In the genomic region with DNA sequence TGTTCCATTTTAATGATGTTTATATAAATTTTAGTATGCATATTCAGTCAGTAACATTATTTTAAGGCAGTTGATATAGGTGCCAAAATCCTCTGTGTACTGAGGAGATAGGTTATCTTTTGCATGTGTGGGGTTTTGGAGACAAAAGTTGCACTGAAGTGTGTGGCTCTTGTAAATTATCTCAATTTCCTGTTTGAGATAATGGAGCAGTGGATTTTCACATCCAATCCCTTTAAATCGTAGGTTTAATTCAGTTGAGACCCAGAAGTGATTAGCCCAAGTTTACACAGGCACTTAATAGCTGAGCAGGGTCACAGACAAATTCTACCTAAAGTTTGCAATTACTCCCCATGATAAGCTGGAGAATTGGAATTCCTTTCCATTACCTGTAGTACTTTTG, we compare ENCODE assay signal across 1 cellular context.
TF ChIP-seq lines count a peak whose summit lies in the region.

No MANE protein-coding gene starts in this region.

TF ChIP-seq in HepG2, 621 proteins besides CTCF, POLR2A, EP300 and RAD21:
- TF ChIP-seq ZNF101 (CRISPR knock-in tag; IDR thresholded peaks at IDR 0.05; ENCODE audit: borderline replicate concordance, low read depth) (no peak), NR2F6 (IDR thresholded peaks at IDR 0.05) (no peak), NR2F6 (CRISPR knock-in tag; IDR thresholded peaks at IDR 0.05) (no peak), ZNF619 (CRISPR knock-in tag; IDR thresholded peaks at IDR 0.05) (no peak), CENPX (CRISPR knock-in tag; IDR thresholded peaks at IDR 0.05) (no peak), ZNF609 (CRISPR knock-in tag; IDR thresholded peaks at IDR 0.05; ENCODE audit: borderline replicate concordance) (no peak), ZNF292 (CRISPR knock-in tag; IDR thresholded peaks at IDR 0.05; ENCODE audit: borderline replicate concordance, low read depth) (no peak), MYC (CRISPR knock-in tag; IDR thresholded peaks at IDR 0.05; ENCODE audit: borderline replicate concordance) (no peak), TCF7 (IDR thresholded peaks at IDR 0.05; ENCODE audit: low read depth) (no peak), ZFP36L2 (CRISPR knock-in tag; IDR thresholded peaks at IDR 0.05) (no peak), KDM5A (IDR thresholded peaks at IDR 0.05; ENCODE audit: borderline replicate concordance, low read length) (no peak), ZNF441 (CRISPR knock-in tag; IDR thresholded peaks at IDR 0.05; ENCODE audit: borderline replicate concordance) (no peak), ZNF274 (CRISPR knock-in tag; IDR thresholded peaks at IDR 0.05) (no peak), RFX1 (IDR thresholded peaks at IDR 0.05) (no peak), ZSCAN12 (CRISPR knock-in tag; IDR thresholded peaks at IDR 0.05) (no peak), ZNF770 (CRISPR knock-in tag; IDR thresholded peaks at IDR 0.05) (no peak), HOXA7 (CRISPR knock-in tag; IDR thresholded peaks at IDR 0.05) (no peak), NFATC3 (CRISPR knock-in tag; IDR thresholded peaks at IDR 0.05) (no peak), GATAD2A (CRISPR knock-in tag; IDR thresholded peaks at IDR 0.05) (no peak), MED13 (CRISPR knock-in tag; IDR thresholded peaks at IDR 0.05) (no peak)
